Comparison of ENCODE assay signal across 35 cellular contexts in genomic region chr6:77773157-77773822, GRCh38.
"Had no signal": no experiment of that assay in that cellular context is flagged by ENCODE, and none has a peak within 500 bp of the region (broad histone marks: within the 10 kb centered on the region; RNA-seq: fewer than 3 reads in every experiment).

No MANE protein-coding gene starts in this region.

- H3K4me2 ChIP-seq: KMS-11 had no signal

- DNase-seq: Karpas-422, Kasumi-1, MG63, MM.1S, MV-4-11, NCI-H1048, NCI-H1092, NCI-H1092 treated with DMSO at 0.1 percent for 48 hours, NCI-H1105, NCI-H1105 treated with DMSO at 0.1 percent for 48 hours, NCI-H1417, NCI-H1417 treated with DMSO at 0.1 percent for 48 hours, NCI-H1436, NCI-H1436 treated with DMSO at 0.1 percent for 48 hours, NCI-H146, NCI-H1694, NCI-H1694 treated with DMSO at 0.1 percent for 48 hours, NCI-H187, NCI-H187 treated with DMSO at 0.1 percent for 48 hours, NCI-H1930, NCI-H2029, NCI-H2029 treated with DMSO at 0.1 percent for 48 hours, NCI-H2081, NCI-H2081 treated with DMSO at 0.1 percent for 48 hours, NCI-H2107, NCI-H2171, NCI-H2171 treated with DMSO at 0.1 percent for 48 hours, NCI-H2227 treated with DMSO at 0.1 percent for 48 hours, NCI-H226, NCI-H345, NCI-H446, NCI-H446 treated with DMSO at 0.1 percent for 48 hours, NCI-H510A, NCI-H510A treated with DMSO at 0.1 percent for 48 hours had no signal

- H3K4me3 ChIP-seq: MG63 had no signal

- H3K27ac ChIP-seq: KMS-11 had no signal

- H3K27me3 ChIP-seq: MG63 had no signal

- H3K36me3 ChIP-seq: MG63 had no signal

- H3K9me3 ChIP-seq: MG63 had no signal

- H3K9ac ChIP-seq: KMS-11 had no signal
